ENCODE assay signal across 7 cellular contexts in genomic region chr2:95992102-95992501, GRCh38. TPM values are rescaled to one million over a fixed set of nuclear protein-coding genes. Genes with fewer than 3 reads are reported as not detected.
A peak's percentile ranks its signal among the peaks of the same experiment; 100 is the strongest.
DNase-seq lines count a peak whose midpoint lies in the region; ATAC-seq, FAIRE-seq and TF ChIP-seq lines count a peak whose summit lies in the region.
"Not testable (repeated sequence)": the region's sequence is repeated elsewhere in the genome, so short reads cannot be mapped to it uniquely, and the experiment has no call there.

No MANE protein-coding gene starts in this region.

- not testable (repeated sequence) for TF ChIP-seq CTCF in keratinocyte (optimal IDR thresholded peaks at IDR 0.05 in 1 of 3, IDR thresholded peaks at IDR 0.05 in 1 of 3, conservative IDR thresholded peaks at IDR 0.05 in 1 of 3; ENCODE audit: extremely low read depth in 1 of 3, insufficient read depth in 2 of 3, low read length in 3 of 3); retinal pigment epithelial cell (conservative IDR thresholded peaks at IDR 0.05; ENCODE audit: low read depth, low read length)

- not testable (repeated sequence) for FAIRE-seq in keratinocyte (lab: Jason Lieb, UNC)

- DNase-seq in activated CD8-positive, alpha-beta memory T cell treated with anti-CD3 and anti-CD28 coated beads, Interleukin-2, amount 10 ng/mL, durations not matched to agents 7 days and 5 days = peak; percentile 51
- not testable (repeated sequence) for DNase-seq in keratinocyte (ENCODE audit: low read depth, low spot score); retinal pigment epithelial cell (ENCODE audit: low read depth)

- H4K20me1 ChIP-seq in keratinocyte (ENCODE audit: control insufficient read depth, extremely low read depth, insufficient read depth, low read length) = not testable (repeated sequence)

- peak overlapping the region; percentile 75 for H3K9ac ChIP-seq in keratinocyte (ENCODE audit: control insufficient read depth, extremely low read depth, insufficient read depth, low read length)

- not testable (repeated sequence) for H3K4me1 ChIP-seq in keratinocyte (ENCODE audit: control insufficient read depth, extremely low read depth, insufficient read depth, low read length)

- H3K79me2 ChIP-seq in keratinocyte (ENCODE audit: control insufficient read depth, insufficient read depth, low read length) = not testable (repeated sequence)

- ATAC-seq in GM18909 (IDR thresholded peaks at IDR 0.05; ENCODE audit: poor library complexity, unreplicated experiment) = peak; percentile 48
- peak; percentile 48 for ATAC-seq in HG02678 (IDR thresholded peaks at IDR 0.05; ENCODE audit: unreplicated experiment)
- ATAC-seq in activated CD8-positive, alpha-beta memory T cell treated with anti-CD3 and anti-CD28 coated beads, Interleukin-2, amount 10 ng/mL, durations not matched to agents 7 days and 5 days = peak; percentile 48

- H3K27ac ChIP-seq in keratinocyte (ENCODE audit: control insufficient read depth, insufficient read depth, low read length) = not testable (repeated sequence)

- intact Hi-C loops in dendritic cell treated with granulocyte-macrophage colony-stimulating factor and Interleukin-4, amounts not matched to agents 40 ng/mL and 50 ng/mL, for 4 days (cut with micrococcal nuclease) = not testable (repeated sequence)

- H3K9me1 ChIP-seq in keratinocyte (ENCODE audit: control insufficient read depth, extremely low read depth, insufficient read depth, low read length) = not testable (repeated sequence)

- not testable (repeated sequence) for H3K4me1 Mint-ChIP-seq in IgD-negative memory B cell; dendritic cell treated with granulocyte-macrophage colony-stimulating factor and Interleukin-4, amounts not matched to agents 40 ng/mL and 50 ng/mL, for 4 days (ENCODE audit: low read depth)
- peaks cover 11% of the 10 kb centered on the region for H3K4me1 Mint-ChIP-seq in activated CD8-positive, alpha-beta memory T cell treated with anti-CD3 and anti-CD28 coated beads, Interleukin-2, amount 10 ng/mL, durations not matched to agents 7 days and 5 days

- not testable (repeated sequence) for H3K36me3 Mint-ChIP-seq in IgD-negative memory B cell; activated CD8-positive, alpha-beta memory T cell treated with anti-CD3 and anti-CD28 coated beads, Interleukin-2, amount 10 ng/mL, durations not matched to agents 7 days and 5 days
- peaks cover 11% of the 10 kb centered on the region for H3K36me3 Mint-ChIP-seq in dendritic cell treated with granulocyte-macrophage colony-stimulating factor and Interleukin-4, amounts not matched to agents 40 ng/mL and 50 ng/mL, for 4 days (ENCODE audit: low read depth)

- peak overlapping the region; percentile 86 to 99 (median 93) for H3K4me3 Mint-ChIP-seq in IgD-negative memory B cell
- peak overlapping the region; percentile 70 for H3K4me3 Mint-ChIP-seq in activated CD8-positive, alpha-beta memory T cell treated with anti-CD3 and anti-CD28 coated beads, Interleukin-2, amount 10 ng/mL, durations not matched to agents 7 days and 5 days
- peak overlapping the region; percentile 91 for H3K4me3 Mint-ChIP-seq in dendritic cell treated with granulocyte-macrophage colony-stimulating factor and Interleukin-4, amounts not matched to agents 40 ng/mL and 50 ng/mL, for 4 days

- H3K27me3 Mint-ChIP-seq in IgD-negative memory B cell = not testable (repeated sequence)
- peaks cover 24% of the 10 kb centered on the region for H3K27me3 Mint-ChIP-seq in activated CD8-positive, alpha-beta memory T cell treated with anti-CD3 and anti-CD28 coated beads, Interleukin-2, amount 10 ng/mL, durations not matched to agents 7 days and 5 days
- peaks cover 21% of the 10 kb centered on the region for H3K27me3 Mint-ChIP-seq in dendritic cell treated with granulocyte-macrophage colony-stimulating factor and Interleukin-4, amounts not matched to agents 40 ng/mL and 50 ng/mL, for 4 days

- H2AFZ ChIP-seq in keratinocyte (ENCODE audit: control insufficient read depth, low read length) = peak overlapping the region; percentile 80

- H3K4me3 ChIP-seq in keratinocyte (ENCODE audit: control insufficient read depth in 2 of 3, extremely low read depth in 1 of 3, insufficient read depth in 2 of 3, low read depth in 1 of 3, low read length in 3 of 3) (peak overlapping the region; percentile 43 to 66 (median 63)), retinal pigment epithelial cell (ENCODE audit: low read length) (peak overlapping the region; percentile 55)

- not testable (repeated sequence) for H3K27me3 ChIP-seq in keratinocyte (ENCODE audit: control insufficient read depth, extremely low read depth, insufficient read depth, low read length)

- peak overlapping the region in 1 of 3 donors; percentile 99 for H3K27ac Mint-ChIP-seq in IgD-negative memory B cell
- peak overlapping the region; percentile 78 for H3K27ac Mint-ChIP-seq in activated CD8-positive, alpha-beta memory T cell treated with anti-CD3 and anti-CD28 coated beads, Interleukin-2, amount 10 ng/mL, durations not matched to agents 7 days and 5 days
- H3K27ac Mint-ChIP-seq in dendritic cell treated with granulocyte-macrophage colony-stimulating factor and Interleukin-4, amounts not matched to agents 40 ng/mL and 50 ng/mL, for 4 days = peak overlapping the region; percentile 92

- dilution Hi-C loops in keratinocyte (cut with MboI; ENCODE audit: extremely low pct_ligation_motif_present, low sequenced_read_pairs) = not testable (repeated sequence)

- peak overlapping the region; percentile 94 for H3K4me2 ChIP-seq in keratinocyte (ENCODE audit: control insufficient read depth, extremely low read depth, insufficient read depth, low read depth, low read length)

- H3K36me3 ChIP-seq in keratinocyte (ENCODE audit: control insufficient read depth in 2 of 2, extremely low read depth in 1 of 2, insufficient read depth in 2 of 2, low read length in 2 of 2) = not testable (repeated sequence)

- CTCF ChIA-PET in activated CD8-positive, alpha-beta memory T cell treated with anti-CD3 and anti-CD28 coated beads, Interleukin-2, amount 10 ng/mL, durations not matched to agents 7 days and 5 days (lab: Charles Lee) = interaction anchor here (0.7 to 4.0 kb wide), 26 partner anchors 9 to 546 kb away, joined by 3 to 33 read pairs (median 6); partner anchors contain the start of genes ADRA2B, ASTL, CIAO1 and DUSP2

- H3K9me3 ChIP-seq in keratinocyte (ENCODE audit: control insufficient read depth, low read depth, low read length) = not testable (repeated sequence)

- not testable (repeated sequence) for H3K9me3 Mint-ChIP-seq in IgD-negative memory B cell; activated CD8-positive, alpha-beta memory T cell treated with anti-CD3 and anti-CD28 coated beads, Interleukin-2, amount 10 ng/mL, durations not matched to agents 7 days and 5 days (ENCODE audit: low read depth); dendritic cell treated with granulocyte-macrophage colony-stimulating factor and Interleukin-4, amounts not matched to agents 40 ng/mL and 50 ng/mL, for 4 days

RNA-seq across cellular contexts. Expression of gene ANKRD36C, which starts 0.5 kb away (rescaled TPM):
- polyA plus RNA-seq in IgD-negative memory B cell (15.6 TPM), keratinocyte (2.6 to 8.4 TPM (median 7.4 TPM) in 3 replicates)
- total RNA-seq in activated CD8-positive, alpha-beta memory T cell treated with anti-CD3 and anti-CD28 coated beads, Interleukin-2, amount 10 ng/mL, durations not matched to agents 7 days and 5 days = 100 to 1,000 TPM in 1 of 2 experiments, 10 to 100 TPM in 1; 58.8 to 132 TPM
- polyA plus RNA-seq in keratinocyte (2011; ENCODE audit: low read depth) = 3.7 TPM
- polyA plus RNA-seq in keratinocyte (2011; cell fraction: cytosol; rRNA removed) = 0.48 and 0.66 TPM in 2 replicates
- 25.2 and 27.9 TPM in 2 replicates for polyA plus RNA-seq in keratinocyte (2011; cell fraction: nucleus; rRNA removed)
- 1.9 and 2.2 TPM in 2 replicates for polyA plus RNA-seq in keratinocyte (2012; ENCODE audit: low replicate concordance)
- polyA minus RNA-seq in keratinocyte = 12.5 to 71.0 TPM (median 64.8 TPM) in 3 replicates
- 1.2 TPM for polyA minus RNA-seq in keratinocyte (2011; cell fraction: cytosol; rRNA and poly(A)+ RNA removed)
- 69.6 and 167 TPM in 2 replicates for polyA minus RNA-seq in keratinocyte (2011; cell fraction: nucleus; rRNA and poly(A)+ RNA removed)

RNA-seq across cellular contexts. Expression of gene GPAT2, which starts 42.6 kb away (rescaled TPM):
- polyA plus RNA-seq in IgD-negative memory B cell = 8.6 TPM
- total RNA-seq in activated CD8-positive, alpha-beta memory T cell treated with anti-CD3 and anti-CD28 coated beads, Interleukin-2, amount 10 ng/mL, durations not matched to agents 7 days and 5 days = 10 to 100 TPM; 19.6 to 26.7 TPM
- polyA plus RNA-seq in keratinocyte = 0.05 to 0.29 TPM (median 0.06 TPM) in 3 replicates
- polyA plus RNA-seq in keratinocyte (2011; ENCODE audit: low read depth) = not detected
- polyA plus RNA-seq in keratinocyte (2011; cell fraction: cytosol; rRNA removed) = 0.05 TPM in 1 of 2 replicates, not detected in the other
- 0.19 and 0.28 TPM in 2 replicates for polyA plus RNA-seq in keratinocyte (2011; cell fraction: nucleus; rRNA removed)
- 0.25 and 0.30 TPM in 2 replicates for polyA plus RNA-seq in keratinocyte (2012; ENCODE audit: low replicate concordance)
- not detected in 3 replicates for polyA minus RNA-seq in keratinocyte
- not detected for polyA minus RNA-seq in keratinocyte (2011; cell fraction: cytosol; rRNA and poly(A)+ RNA removed)
- polyA minus RNA-seq in keratinocyte (2011; cell fraction: nucleus; rRNA and poly(A)+ RNA removed) = 0.23 TPM in 1 of 2 replicates, not detected in the other
